8 cellular contexts compared by ENCODE assay signal in the genomic region with DNA sequence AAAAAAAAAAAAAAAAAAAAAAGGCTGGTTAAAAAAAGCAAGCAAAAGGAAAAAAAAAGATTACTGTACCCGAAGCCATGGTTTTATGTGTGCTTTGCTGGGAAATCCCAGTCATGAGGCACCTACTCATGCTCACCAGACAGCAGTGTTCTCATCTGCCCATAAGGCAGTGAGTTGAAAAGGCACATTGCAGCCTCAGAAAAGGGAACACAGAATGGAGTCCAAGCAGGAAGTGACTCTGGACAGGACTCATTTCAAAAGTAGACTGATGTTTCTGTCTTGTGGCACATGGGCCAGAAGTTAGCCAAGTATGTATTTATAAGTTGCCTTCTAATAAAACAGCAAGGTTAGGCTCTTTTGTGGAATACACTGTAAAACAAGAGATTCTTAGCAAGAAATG. TPM values are rescaled to one million over a fixed set of nuclear protein-coding genes. Genes with fewer than 3 reads are reported as not detected.
DNase-seq lines count a peak whose midpoint lies in the region; ATAC-seq and TF ChIP-seq lines count a peak whose summit lies in the region.

No MANE protein-coding gene starts in this region.

- H3K4me1 ChIP-seq in Karpas-422 (ENCODE audit: low read length) (peaks cover 20% of the 10 kb centered on the region), esophagus muscularis mucosa (peaks cover 0 to 3% (median 0%) of the 10 kb centered on the region in 4 donors)

- H3K27ac Mint-ChIP-seq in stimulated activated naive B cell treated with anti-CD40 and anti-IgM and Interleukin-4, amounts not matched to agents 10 μg/mL and 1 μg/mL and 100 μg/mL, for 72 hours, result peak overlapping the region; percentile 97

- no peaks in the 10 kb centered on the region for H3K9me3 Mint-ChIP-seq in stimulated activated naive B cell treated with anti-CD40 and anti-IgM and Interleukin-4, amounts not matched to agents 10 μg/mL and 1 μg/mL and 100 μg/mL, for 72 hours

- H3K4me3 ChIP-seq in Karpas-422 (ENCODE audit: low read length) (no peak overlapping the region), dorsolateral prefrontal cortex (no peak overlapping the region), esophagus muscularis mucosa (no peak overlapping the region)

- H3K9me3 ChIP-seq in Karpas-422 (ENCODE audit: low read length), result no peaks in the 10 kb centered on the region
- no peaks in the 10 kb centered on the region for H3K9me3 ChIP-seq in esophagus muscularis mucosa

- H3K79me2 ChIP-seq in Karpas-422 (ENCODE audit: low read length), result peaks cover 20% of the 10 kb centered on the region

- H3K9me2 ChIP-seq in Karpas-422 (replicated peaks; ENCODE audit: insufficient read depth, low read length), result no peaks in the 10 kb centered on the region

- H3K36me3 ChIP-seq in Karpas-422 (ENCODE audit: insufficient read depth, low read length) (peaks cover 68% of the 10 kb centered on the region), esophagus muscularis mucosa (peaks cover 0 to 57% (median 46%) of the 10 kb centered on the region in 4 donors)

- TF ChIP-seq CTCF in dorsolateral prefrontal cortex (IDR thresholded peaks at IDR 0.05 in 54 of 56, conservative IDR thresholded peaks at IDR 0.05 in 2 of 56; ENCODE audit: low read depth in 1 of 56, partially characterized antibody in 56 of 56) (no peak), esophagus muscularis mucosa (IDR thresholded peaks at IDR 0.05) (no peak)

- no peaks in the 10 kb centered on the region for H3K27me3 ChIP-seq in Karpas-422 (ENCODE audit: low read length)
- H3K27me3 ChIP-seq in dorsolateral prefrontal cortex, result no peaks in the 10 kb centered on the region
- H3K27me3 ChIP-seq in esophagus muscularis mucosa, result no peaks in the 10 kb centered on the region

- TF ChIP-seq POLR2A in esophagus muscularis mucosa (IDR thresholded peaks at IDR 0.05; ENCODE audit: low read depth), result no peak

- H3K4me1 Mint-ChIP-seq in stimulated activated naive B cell treated with anti-CD40 and anti-IgM and Interleukin-4, amounts not matched to agents 10 μg/mL and 1 μg/mL and 100 μg/mL, for 72 hours, result peaks cover 45 to 77% of the 10 kb centered on the region in 2 donors

- H3K9ac ChIP-seq in Karpas-422 (ENCODE audit: low read length), result no peak overlapping the region

- 0 out of 2 replicates have a peak overlapping the region, but pooled peaks have one; percentile 35 for H3K27ac ChIP-seq in Karpas-422 (ENCODE audit: low read length)
- peak overlapping the region in 47 of 59 donors; percentile 1 to 80 (median 52) for H3K27ac ChIP-seq in dorsolateral prefrontal cortex
- no peak overlapping the region for H3K27ac ChIP-seq in esophagus muscularis mucosa (replicated peaks in 1 of 4)

- 50% methylated on average over 1 of the region's 1 CpG for WGBS in esophagus muscularis mucosa

- no peaks in the 10 kb centered on the region for H4K20me1 ChIP-seq in Karpas-422 (ENCODE audit: insufficient read depth, low read depth, low read length)

- peaks cover 52 to 75% of the 10 kb centered on the region in 2 donors for H3K36me3 Mint-ChIP-seq in stimulated activated naive B cell treated with anti-CD40 and anti-IgM and Interleukin-4, amounts not matched to agents 10 μg/mL and 1 μg/mL and 100 μg/mL, for 72 hours

- intact Hi-C loops in dorsolateral prefrontal cortex (cut with DNase I) (no loop called here), esophagus muscularis mucosa (cut with DNase I) (no loop called here)

- H2AFZ ChIP-seq in Karpas-422 (ENCODE audit: low read length), result no peak overlapping the region

- peak overlapping the region; percentile 21 to 52 for H3K4me3 Mint-ChIP-seq in stimulated activated naive B cell treated with anti-CD40 and anti-IgM and Interleukin-4, amounts not matched to agents 10 μg/mL and 1 μg/mL and 100 μg/mL, for 72 hours

- ATAC-seq in GM18520 (IDR thresholded peaks at IDR 0.05; ENCODE audit: unreplicated experiment) (peak; percentile 66), GM21717 (IDR thresholded peaks at IDR 0.05; ENCODE audit: unreplicated experiment) (peak; percentile 72)
- ATAC-seq in stimulated activated naive B cell treated with anti-CD40 and anti-IgM and Interleukin-4, amounts not matched to agents 10 μg/mL and 1 μg/mL and 100 μg/mL, for 72 hours (replicated peaks), result peak; percentile 91 to 94

- no peak for TF ChIP-seq EP300 in esophagus muscularis mucosa (IDR thresholded peaks at IDR 0.05)

- H3K4me2 ChIP-seq in Karpas-422 (ENCODE audit: low read depth, low read length, poor library complexity, severe bottlenecking), result no peak overlapping the region

- H3K27me3 Mint-ChIP-seq in stimulated activated naive B cell treated with anti-CD40 and anti-IgM and Interleukin-4, amounts not matched to agents 10 μg/mL and 1 μg/mL and 100 μg/mL, for 72 hours, result no peaks in the 10 kb centered on the region

- no peak for DNase-seq in Karpas-422
- DNase-seq in dorsolateral prefrontal cortex, result peak in 3 of 10 donors; percentile 45 to 58 (median 56)
- peak; percentile 84 for DNase-seq in stimulated activated naive B cell treated with anti-CD40 and anti-IgM and Interleukin-4, amounts not matched to agents 10 μg/mL and 1 μg/mL and 100 μg/mL, for 72 hours
- no peak for DNase-seq in NCI-H2196 treated with DMSO at 0.1 percent for 48 hours (lab: John Stamatoyannopoulos, UW; ENCODE audit: unreplicated experiment)
- DNase-seq in esophagus muscularis mucosa (ENCODE audit: extremely low spot score), result no peak
- no peak for DNase-seq in dedifferentiated amniotic fluid mesenchymal stem cell (ENCODE audit: extremely low spot score)

RNA-seq across cellular contexts. Expression of a gene that starts 40.2 kb away (rescaled TPM):
- 13.6 TPM in 2 replicates for total RNA-seq in Karpas-422 (2014; rRNA removed; shearing (Covaris generic); ENCODE audit: low replicate concordance)
- 10 to 100 TPM in 17 of 120 experiments, 1 to 10 TPM in 103; 3.1 to 15.8 (median 7.4) TPM for total RNA-seq in dorsolateral prefrontal cortex
- 1 to 10 TPM; 1.7 to 5.0 (median 3.3) TPM for total RNA-seq in esophagus muscularis mucosa

Comparison
In these comparisons a context has a peak if more than half of its experiments do, and no peak if none do; other contexts are left out.
1. H3K27ac ChIP-seq: peak in Karpas-422 (single experiment) and dorsolateral prefrontal cortex (47 of 59); none in esophagus muscularis mucosa (0 of 4).
2. Peak in every context shown above with its lines, with median percentiles within 50 percentile points of each other: ATAC-seq.